In the genomic region with DNA sequence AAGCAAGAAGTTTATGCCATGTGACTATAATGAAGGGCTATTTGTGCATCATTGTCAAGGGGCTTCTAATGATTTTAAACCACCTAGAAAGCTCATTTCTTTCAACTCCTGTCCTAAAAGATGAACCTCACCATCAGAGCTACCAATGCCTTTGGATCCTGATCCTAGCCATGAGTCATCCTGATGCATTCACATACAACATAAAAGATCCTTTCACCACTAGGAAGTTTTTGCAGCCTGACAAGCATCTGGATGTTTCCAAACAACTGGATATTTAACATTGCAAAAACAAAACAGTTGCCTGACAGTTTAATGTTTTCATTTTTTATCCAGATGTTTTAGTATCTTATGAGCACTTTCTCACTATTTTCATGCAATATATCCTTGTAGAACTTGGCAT, we compare ENCODE assay signal across 20 cellular contexts.
DNase-seq lines count a peak whose midpoint lies in the region; TF ChIP-seq lines count a peak whose summit lies in the region.
"Had no signal": no experiment of that assay in that cellular context is flagged by ENCODE, and none has a peak within 500 bp of the region (broad histone marks: within the 10 kb centered on the region; RNA-seq: fewer than 3 reads in every experiment).

No MANE protein-coding gene starts in this region.

- H2AK5ac ChIP-seq in neuronal stem cell (ENCODE audit: low read depth, low read length): no peak overlapping the region

- H3K4me3 Mint-ChIP-seq in T-helper 2 cell treated with Interferon-gamma antibody and Interleukin-4, amounts not matched to agents 5 μg/mL and 100 μg/mL, for 36 hours: no peak overlapping the region
- H3K4me3 Mint-ChIP-seq: CD4-positive, alpha-beta T cell; dendritic cell treated with granulocyte-macrophage colony-stimulating factor and Interleukin-4, amounts not matched to agents 40 ng/mL and 50 ng/mL, for 4 days; nephron; T-cell had no signal

- peak; percentile 23 for DNase-seq in DMS53 (lab: John Stamatoyannopoulos, UW)
- no peak for DNase-seq in DMS53 treated with DMSO at 0.1 percent for 48 hours (lab: John Stamatoyannopoulos, UW; ENCODE audit: unreplicated experiment)
- peak; percentile 36 for DNase-seq in astrocyte of the hippocampus (ENCODE audit: low read depth, low spot score)
- DNase-seq in foreskin fibroblast: peak; percentile 52 to 86
- DNase-seq in neuronal stem cell (ENCODE audit: low spot score): no peak
- no peak for DNase-seq in NCI-H748 (lab: John Stamatoyannopoulos, UW; ENCODE audit: unreplicated experiment)
- no peak for DNase-seq in T-helper 2 cell treated with Interferon-gamma antibody and Interleukin-4, amounts not matched to agents 5 μg/mL and 100 μg/mL, for 36 hours (ENCODE audit: low spot score)
- DNase-seq in GM13976 (ENCODE audit: low spot score): no peak
- DNase-seq: activated CD4-positive, CD25-positive, alpha-beta regulatory T cell; activated CD8-positive, alpha-beta memory T cell treated with anti-CD3 and anti-CD28 coated beads for 24 hours; amniotic stem cell; CD4-positive, alpha-beta T cell; EL; gastrocnemius medialis; NCI-H2107; NCI-H748 treated with DMSO at 0.1 percent for 48 hours; T-cell had no signal

- no peak overlapping the region for H2BK5ac ChIP-seq in neuronal stem cell (ENCODE audit: low read length)

- no peak overlapping the region for H2BK120ac ChIP-seq in neuronal stem cell (ENCODE audit: low read depth, low read length)

- H3K14ac ChIP-seq in neuronal stem cell (ENCODE audit: low read length): no peak overlapping the region

- no peak overlapping the region for H4K8ac ChIP-seq in neuronal stem cell (ENCODE audit: low read depth, low read length)

- no peak overlapping the region for H3K23ac ChIP-seq in neuronal stem cell (ENCODE audit: low read depth, low read length, poor library complexity)

- H3K36me3 Mint-ChIP-seq in T-helper 2 cell treated with Interferon-gamma antibody and Interleukin-4, amounts not matched to agents 5 μg/mL and 100 μg/mL, for 36 hours (ENCODE audit: low read depth): no peaks in the 10 kb centered on the region
- H3K36me3 Mint-ChIP-seq: T-cell had no signal

- H3K4me1 ChIP-seq in neuronal stem cell (ENCODE audit: control insufficient read depth in 2 of 2, insufficient read depth in 1 of 2, low read depth in 1 of 2, low read length in 2 of 2): no peaks in the 10 kb centered on the region

- no peak overlapping the region for H3K27ac ChIP-seq in neuronal stem cell (replicated peaks; ENCODE audit: low read length)
- H3K27ac ChIP-seq: 22Rv1, gastrocnemius medialis had no signal

- no peak overlapping the region for H3K27ac Mint-ChIP-seq in T-helper 2 cell treated with Interferon-gamma antibody and Interleukin-4, amounts not matched to agents 5 μg/mL and 100 μg/mL, for 36 hours
- H3K27ac Mint-ChIP-seq: CD4-positive, alpha-beta T cell; dendritic cell treated with granulocyte-macrophage colony-stimulating factor and Interleukin-4, amounts not matched to agents 40 ng/mL and 50 ng/mL, for 4 days; nephron; T-cell had no signal

- no peak overlapping the region for H3K4me2 ChIP-seq in neuronal stem cell (ENCODE audit: insufficient read depth, low read length, poor library complexity, severe bottlenecking)

- no peaks in the 10 kb centered on the region for H3K27me3 ChIP-seq in neuronal stem cell (ENCODE audit: control insufficient read depth in 3 of 3, insufficient read depth in 3 of 3, low read depth in 1 of 3, low read length in 3 of 3)
- H3K27me3 ChIP-seq: gastrocnemius medialis had no signal

- H2BK15ac ChIP-seq in neuronal stem cell (ENCODE audit: low read length): no peak overlapping the region

- H3K18ac ChIP-seq in neuronal stem cell (ENCODE audit: low read length): no peak overlapping the region

- no peak overlapping the region for H3K4me3 ChIP-seq in foreskin fibroblast (ENCODE audit: low read depth in 1 of 2, low read length in 2 of 2)
- H3K4me3 ChIP-seq in neuronal stem cell (ENCODE audit: low read length in 2 of 2): no peak overlapping the region
- H3K4me3 ChIP-seq: gastrocnemius medialis had no signal

- H2BK12ac ChIP-seq in neuronal stem cell (ENCODE audit: low read length): no peak overlapping the region

- H2AFZ ChIP-seq in neuronal stem cell (ENCODE audit: low read length): no peak overlapping the region

- H3K9ac ChIP-seq in neuronal stem cell (ENCODE audit: low read depth, low read length, poor library complexity): no peak overlapping the region

- no peaks in the 10 kb centered on the region for H3K9me3 ChIP-seq in neuronal stem cell (replicated peaks in 1 of 2; ENCODE audit: control insufficient read depth in 2 of 2, insufficient read depth in 1 of 2, low read depth in 1 of 2, low read length in 2 of 2)
- H3K9me3 ChIP-seq: gastrocnemius medialis had no signal

- H3K79me1 ChIP-seq in neuronal stem cell (ENCODE audit: low read depth, low read length): no peaks in the 10 kb centered on the region

- H3K27me3 Mint-ChIP-seq in T-helper 2 cell treated with Interferon-gamma antibody and Interleukin-4, amounts not matched to agents 5 μg/mL and 100 μg/mL, for 36 hours (ENCODE audit: low read depth): no peaks in the 10 kb centered on the region
- H3K27me3 Mint-ChIP-seq: CD4-positive, alpha-beta T cell; dendritic cell treated with granulocyte-macrophage colony-stimulating factor and Interleukin-4, amounts not matched to agents 40 ng/mL and 50 ng/mL, for 4 days; T-cell had no signal

- in situ Hi-C loops in GM13976 (cut with MboI; ENCODE audit: low sequenced_read_pairs, unreplicated experiment): no loop called here

- TF ChIP-seq CTCF in foreskin fibroblast (IDR thresholded peaks at IDR 0.05; ENCODE audit: low read depth, low read length) (no peak), GM13976 (IDR thresholded peaks at IDR 0.05; ENCODE audit: borderline replicate concordance, control extremely low read depth, extremely low read depth, insufficient read depth, missing control alignments) (no peak)

- no peak overlapping the region for H4K91ac ChIP-seq in neuronal stem cell (ENCODE audit: low read depth, low read length, poor library complexity)

- H3K9me3 Mint-ChIP-seq in T-helper 2 cell treated with Interferon-gamma antibody and Interleukin-4, amounts not matched to agents 5 μg/mL and 100 μg/mL, for 36 hours: peaks cover 7% of the 10 kb centered on the region
- H3K9me3 Mint-ChIP-seq: CD4-positive, alpha-beta T cell had no signal

- H3K4me1 Mint-ChIP-seq in T-helper 2 cell treated with Interferon-gamma antibody and Interleukin-4, amounts not matched to agents 5 μg/mL and 100 μg/mL, for 36 hours (ENCODE audit: low read depth): no peaks in the 10 kb centered on the region
- H3K4me1 Mint-ChIP-seq: nephron, T-cell had no signal

- H3K4ac ChIP-seq in neuronal stem cell (ENCODE audit: low read length): no peak overlapping the region

- H3K36me3 ChIP-seq in neuronal stem cell (replicated peaks in 1 of 2; ENCODE audit: control insufficient read depth in 2 of 2, insufficient read depth in 2 of 2, low read length in 2 of 2): no peaks in the 10 kb centered on the region
- H3K36me3 ChIP-seq: gastrocnemius medialis had no signal

Comparison
In these comparisons a context has a peak if more than half of its experiments do, and no peak if none do; other contexts are left out.
1. DNase-seq: peak in DMS53 (single experiment), astrocyte of the hippocampus (single experiment) and foreskin fibroblast (2 of 2); none in DMS53 treated with DMSO at 0.1 percent for 48 hours (single experiment), neuronal stem cell (single experiment), NCI-H748 (single experiment), T-helper 2 cell treated with Interferon-gamma antibody and Interleukin-4, amounts not matched to agents 5 μg/mL and 100 μg/mL, for 36 hours (single experiment) and GM13976 (single experiment).